Comparison of ENCODE assay signal across 9 cellular contexts in the genomic region with DNA sequence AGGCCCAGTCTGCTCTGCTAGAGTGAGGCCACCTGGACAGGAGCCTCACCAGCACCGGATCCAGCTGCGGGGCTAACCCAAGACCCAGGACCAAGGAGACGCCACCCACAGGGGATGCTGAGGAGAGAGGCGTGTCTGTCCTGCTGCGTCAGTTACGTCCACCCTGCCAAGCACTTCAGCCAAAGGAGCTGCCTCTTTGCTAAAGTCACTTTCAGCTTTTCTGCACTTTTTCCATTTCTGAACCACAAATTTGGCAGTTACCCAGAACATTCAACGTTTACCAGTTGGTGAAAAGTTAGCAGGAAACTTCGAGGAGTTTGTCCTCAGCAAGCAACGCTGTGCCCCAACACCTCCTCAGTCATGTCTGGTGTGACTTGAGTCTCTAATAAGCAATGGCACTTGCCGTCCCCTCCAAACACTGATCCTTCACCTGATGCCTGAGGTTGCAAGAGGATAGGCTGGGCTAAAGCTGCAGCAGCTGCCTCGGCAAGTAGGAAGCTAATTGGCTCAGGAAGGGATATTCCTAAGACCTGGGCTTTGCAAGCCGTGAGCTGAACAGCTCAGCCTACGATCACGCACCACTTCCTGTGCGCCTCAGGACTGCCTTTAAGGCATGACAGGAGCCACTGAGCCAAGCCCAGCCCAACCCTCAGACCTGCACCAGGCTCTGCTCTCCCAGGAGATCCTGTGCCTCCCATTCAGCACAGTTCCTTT. TPM values are rescaled to one million over a fixed set of nuclear protein-coding genes. Genes with fewer than 3 reads are reported as not detected.
DNase-seq lines count a peak whose midpoint lies in the region; ATAC-seq lines count a peak whose summit lies in the region.
"Had no signal": no experiment of that assay in that cellular context is flagged by ENCODE, and none has a peak within 500 bp of the region (broad histone marks: within the 10 kb centered on the region; RNA-seq: fewer than 3 reads in every experiment).

No MANE protein-coding gene starts in this region.

- H3K4me1 Mint-ChIP-seq in activated naive CD8-positive, alpha-beta T cell (ENCODE audit: low read depth): peaks cover 34% of the 10 kb centered on the region

- peak; percentile 42 for DNase-seq in EL
- peak; percentile 68 for DNase-seq in NCI-H226
- peak; percentile 51 for DNase-seq in sciatic nerve (ENCODE audit: low spot score)
- no peak for DNase-seq in NCI-H1048 (lab: John Stamatoyannopoulos, UW)
- no peak for DNase-seq in NCI-H446 (lab: John Stamatoyannopoulos, UW)
- DNase-seq: glutamatergic neuron had no signal

- ATAC-seq in sciatic nerve (no peak), GM21576 (IDR thresholded peaks at IDR 0.05; ENCODE audit: unreplicated experiment) (no peak), GM18858 (IDR thresholded peaks at IDR 0.05; ENCODE audit: unreplicated experiment) (no peak)

- intact Hi-C loops in sciatic nerve (cut with DNase I): no loop called here

- no peaks in the 10 kb centered on the region for H3K9me3 Mint-ChIP-seq in activated naive CD8-positive, alpha-beta T cell (ENCODE audit: low read depth)

- no peak overlapping the region for H3K27ac Mint-ChIP-seq in activated naive CD8-positive, alpha-beta T cell

- H3K36me3 Mint-ChIP-seq in activated naive CD8-positive, alpha-beta T cell: no peaks in the 10 kb centered on the region

- peak overlapping the region; percentile 76 for H3K4me3 Mint-ChIP-seq in activated naive CD8-positive, alpha-beta T cell

- H3K27me3 Mint-ChIP-seq in activated naive CD8-positive, alpha-beta T cell: no peaks in the 10 kb centered on the region

RNA-seq across cellular contexts. Expression of a gene that starts 40.1 kb away (rescaled TPM):
- 3.2 TPM for total RNA-seq in sciatic nerve

RNA-seq across cellular contexts. Expression of a gene that starts 52.8 kb away (rescaled TPM):
- 26.6 TPM for total RNA-seq in sciatic nerve

Comparison
In these comparisons a context has a peak if more than half of its experiments do, and no peak if none do; other contexts are left out.
1. DNase-seq: peak in EL (single experiment), NCI-H226 (single experiment) and sciatic nerve (single experiment); none in NCI-H1048 (single experiment) and NCI-H446 (0 of 2).